11 cellular contexts compared by ENCODE assay signal in the genomic region with DNA sequence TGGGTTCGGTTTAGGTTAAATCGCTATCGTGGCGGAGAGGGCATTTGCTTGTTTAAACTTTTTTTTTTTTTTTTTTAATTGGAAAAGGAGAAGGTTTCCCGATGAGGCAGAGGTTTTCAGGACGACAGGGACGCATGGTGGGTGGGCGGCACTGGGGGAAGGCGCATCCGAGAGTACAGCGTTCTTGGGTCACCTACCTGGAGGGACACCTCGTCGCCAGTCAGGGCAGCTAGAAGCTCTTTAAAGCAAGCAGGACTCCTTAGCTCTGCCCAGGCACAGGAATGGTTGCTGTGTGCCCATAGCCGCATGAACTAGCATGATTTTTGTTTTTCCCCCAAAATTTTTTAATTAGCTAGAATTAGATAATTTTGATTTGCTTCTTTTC. TPM values are rescaled to one million over a fixed set of nuclear protein-coding genes. Genes with fewer than 3 reads are reported as not detected.
DNase-seq lines count a peak whose midpoint lies in the region; ATAC-seq and TF ChIP-seq lines count a peak whose summit lies in the region.
"Had no signal": no experiment of that assay in that cellular context is flagged by ENCODE, and none has a peak within 500 bp of the region (broad histone marks: within the 10 kb centered on the region; RNA-seq: fewer than 3 reads in every experiment).

No MANE protein-coding gene starts in this region.

- H3K36me3 ChIP-seq in heart right ventricle = no peaks in the 10 kb centered on the region
- H3K36me3 ChIP-seq in urinary bladder (ENCODE audit: insufficient read depth) = no peaks in the 10 kb centered on the region

- no peaks in the 10 kb centered on the region for H3K9me3 Mint-ChIP-seq in dendritic cell treated with granulocyte-macrophage colony-stimulating factor and Interleukin-4, amounts not matched to agents 40 ng/mL and 50 ng/mL, for 4 days
- H3K9me3 Mint-ChIP-seq in naive B cell = peaks cover 0 to 1% (median 0%) of the 10 kb centered on the region in 7 donors

- no peaks in the 10 kb centered on the region for H3K9me3 ChIP-seq in heart right ventricle

- DNase-seq in heart right ventricle = no peak
- DNase-seq in left cardiac atrium = no peak
- DNase-seq in naive B cell = no peak
- no peak for DNase-seq in stimulated activated CD4-positive, alpha-beta T cell treated with anti-CD3 and anti-CD28 coated beads, Interleukin-12 subunit alpha, Interleukin-12 subunit beta, amount 100 ng/mL, for 4 hours
- no peak for DNase-seq in SKM-1 (lab: John Stamatoyannopoulos, UW; ENCODE audit: unreplicated experiment)
- DNase-seq: amniotic stem cell, DMS153 had no signal

- H3K36me3 Mint-ChIP-seq in dendritic cell treated with granulocyte-macrophage colony-stimulating factor and Interleukin-4, amounts not matched to agents 40 ng/mL and 50 ng/mL, for 4 days (ENCODE audit: low read depth) = peaks cover 14% of the 10 kb centered on the region
- H3K36me3 Mint-ChIP-seq in naive B cell = no peaks in the 10 kb centered on the region

- no peak for TF ChIP-seq CTCF in heart right ventricle (IDR thresholded peaks at IDR 0.05)

- peaks cover 4% of the 10 kb centered on the region for H3K27me3 Mint-ChIP-seq in dendritic cell treated with granulocyte-macrophage colony-stimulating factor and Interleukin-4, amounts not matched to agents 40 ng/mL and 50 ng/mL, for 4 days
- peaks cover 40 to 65% (median 42%) of the 10 kb centered on the region in 3 donors for H3K27me3 Mint-ChIP-seq in naive B cell

- H3K27ac Mint-ChIP-seq in dendritic cell treated with granulocyte-macrophage colony-stimulating factor and Interleukin-4, amounts not matched to agents 40 ng/mL and 50 ng/mL, for 4 days = peak overlapping the region; percentile 85
- H3K27ac Mint-ChIP-seq in naive B cell = peak overlapping the region in 3 of 6 donors; percentile 9 to 80 (median 11)

- intact Hi-C loops in heart right ventricle (cut with DNase I) (loop anchor here (2.0 to 10.0 kb wide), 17 partner anchors 68 to 586 kb away; a partner anchor contains a TSS), left cardiac atrium (cut with DNase I) (loop anchor here (5.0 kb wide), 4 partner anchors 63 to 413 kb away; no protein-coding TSS in a partner anchor)
- intact Hi-C loops in dendritic cell treated with granulocyte-macrophage colony-stimulating factor and Interleukin-4, amounts not matched to agents 40 ng/mL and 50 ng/mL, for 4 days (cut with micrococcal nuclease) = loop anchor here (5.0 kb wide), 3 partner anchors 328 to 508 kb away; a partner anchor contains a TSS

- no peak for ATAC-seq in heart right ventricle
- ATAC-seq in left cardiac atrium = no peak
- no peak for ATAC-seq in naive B cell (ENCODE audit: low read depth in 2 of 2)
- ATAC-seq in GM21360 (IDR thresholded peaks at IDR 0.05; ENCODE audit: unreplicated experiment) = no peak

- H3K4me3 ChIP-seq in heart right ventricle (peak overlapping the region; percentile 57 to 96 (median 80)), urinary bladder (ENCODE audit: low read depth, low read length) (peak overlapping the region; percentile 90)

- H3K27ac ChIP-seq in heart right ventricle (peak overlapping the region; percentile 82 to 98 (median 94)), urinary bladder (ENCODE audit: low read depth) (no peak overlapping the region)

- H3K27me3 ChIP-seq in heart right ventricle = peaks cover 0 to 29% (median 0%) of the 10 kb centered on the region in 7 donors

- WGBS in heart right ventricle, 2 donors = 6 to 10% methylated on average over 14 of the region's 14 CpGs
- WGBS in urinary bladder = 26% methylated on average over 14 of the region's 14 CpGs

- H3K4me1 Mint-ChIP-seq in dendritic cell treated with granulocyte-macrophage colony-stimulating factor and Interleukin-4, amounts not matched to agents 40 ng/mL and 50 ng/mL, for 4 days (ENCODE audit: low read depth) = peaks cover 72% of the 10 kb centered on the region
- H3K4me1 Mint-ChIP-seq in naive B cell = peaks cover 18 to 22% (median 20%) of the 10 kb centered on the region in 3 donors

- H3K4me1 ChIP-seq in heart right ventricle (peaks cover 17 to 65% (median 62%) of the 10 kb centered on the region in 9 donors), urinary bladder (ENCODE audit: insufficient read depth) (peaks cover 2% of the 10 kb centered on the region)

- peak overlapping the region; percentile 80 for H3K4me3 Mint-ChIP-seq in dendritic cell treated with granulocyte-macrophage colony-stimulating factor and Interleukin-4, amounts not matched to agents 40 ng/mL and 50 ng/mL, for 4 days
- H3K4me3 Mint-ChIP-seq in naive B cell = peak overlapping the region; percentile 60 to 89 (median 80)

RNA-seq across cellular contexts. Expression of a gene that starts 0.4 kb away (rescaled TPM):
- total RNA-seq in heart right ventricle (10 to 100 TPM; 26.3 to 74.6 (median 35.4) TPM), left cardiac atrium (10 to 100 TPM; 28.9 to 80.2 TPM), urinary bladder (52.3 TPM)
- polyA plus RNA-seq in heart right ventricle (10 to 100 TPM in 1 of 2 donors, 1 to 10 TPM in 1; 5.4 to 12.1 TPM), naive B cell (ENCODE audit: low read depth in 6 of 6) (10 to 100 TPM in 2 of 6 donors, 1 to 10 TPM in 4; 6.4 to 16.1 (median 9.2) TPM), urinary bladder (13.8 TPM)
- total RNA-seq: HT1080 had no signal
